ENCODE assay signal across 3 cellular contexts in genomic region chr4:169417629-169418282, GRCh38.
TF ChIP-seq lines count a peak whose summit lies in the region.

No MANE protein-coding gene starts in this region.

TF ChIP-seq in endothelial cell of umbilical vein, 7 proteins besides CTCF, POLR2A, EP300 and RAD21:
- TF ChIP-seq POLR2AphosphoS5 (IDR thresholded peaks at IDR 0.05; ENCODE audit: insufficient read depth, low read depth, low read length) (no peak), MYC (IDR thresholded peaks at IDR 0.05; ENCODE audit: low read depth, low read length) (no peak), GATA2 (IDR thresholded peaks at IDR 0.05; ENCODE audit: insufficient read depth, insufficient read length, low read depth, low read length) (no peak), JUN (IDR thresholded peaks at IDR 0.05; ENCODE audit: borderline replicate concordance, insufficient read depth, insufficient read length, low read depth) (no peak), MAX (IDR thresholded peaks at IDR 0.05; ENCODE audit: insufficient read depth, insufficient read length) (no peak), EZH2 (IDR thresholded peaks at IDR 0.05; ENCODE audit: borderline replicate concordance, low read depth, low read length, severe bottlenecking) (no peak), FOS (IDR thresholded peaks at IDR 0.05; ENCODE audit: borderline replicate concordance, insufficient read depth, low read length) (no peak)

TF ChIP-seq in liver, 16 proteins besides CTCF, POLR2A, EP300 and RAD21:
- TF ChIP-seq HNF4G (IDR thresholded peaks at IDR 0.05) = peak; percentile 98
- TF ChIP-seq FOXA1 (IDR thresholded peaks at IDR 0.05) = no peak
- peak; percentile 28 for TF ChIP-seq MAX (IDR thresholded peaks at IDR 0.05)
- TF ChIP-seq ZBTB33 (IDR thresholded peaks at IDR 0.05) = no peak
- no peak for TF ChIP-seq REST (IDR thresholded peaks at IDR 0.05)
- TF ChIP-seq GABPA (IDR thresholded peaks at IDR 0.05 in 1 of 2, conservative IDR thresholded peaks at IDR 0.05 in 1 of 2) = no peak
- TF ChIP-seq RXRA (IDR thresholded peaks at IDR 0.05) = peak; percentile 60 to 69
- TF ChIP-seq NR2F2 (IDR thresholded peaks at IDR 0.05) = peak; percentile 44
- peak; percentile 29 for TF ChIP-seq ATF3 (IDR thresholded peaks at IDR 0.05)
- peak; percentile 100 for TF ChIP-seq HNF4A (conservative IDR thresholded peaks at IDR 0.05)
- no peak for TF ChIP-seq FOXA2 (IDR thresholded peaks at IDR 0.05)
- TF ChIP-seq YY1 (IDR thresholded peaks at IDR 0.05) = peak; percentile 24
- peak; percentile 23 to 26 for TF ChIP-seq JUND (IDR thresholded peaks at IDR 0.05)
- TF ChIP-seq SP1 (IDR thresholded peaks at IDR 0.05) = peak; percentile 47

TF ChIP-seq in SK-N-SH treated with all-trans-retinoic acid at 6 μM for 48 hours, 23 proteins besides CTCF, POLR2A, EP300 and RAD21:
- TF ChIP-seq BACH2 (CRISPR knock-in tag; IDR thresholded peaks at IDR 0.05; ENCODE audit: borderline replicate concordance) = no peak
- no peak for TF ChIP-seq GLIS3 (CRISPR knock-in tag; IDR thresholded peaks at IDR 0.05)
- TF ChIP-seq CSRNP3 (CRISPR knock-in tag; IDR thresholded peaks at IDR 0.05) = no peak
- TF ChIP-seq ZC3H10 (CRISPR knock-in tag; IDR thresholded peaks at IDR 0.05) = no peak
- TF ChIP-seq RARB (CRISPR knock-in tag; IDR thresholded peaks at IDR 0.05) = no peak
- no peak for TF ChIP-seq ZNF565 (CRISPR knock-in tag; conservative IDR thresholded peaks at IDR 0.05; ENCODE audit: low read depth)
- no peak for TF ChIP-seq ISL1 (CRISPR knock-in tag; IDR thresholded peaks at IDR 0.05)
- TF ChIP-seq POU6F1 (CRISPR knock-in tag; IDR thresholded peaks at IDR 0.05; ENCODE audit: borderline replicate concordance, low read depth) = no peak
- no peak for TF ChIP-seq ARNTL (CRISPR knock-in tag; IDR thresholded peaks at IDR 0.05; ENCODE audit: borderline replicate concordance, low read depth)
- no peak for TF ChIP-seq PATZ1 (CRISPR knock-in tag; IDR thresholded peaks at IDR 0.05; ENCODE audit: borderline replicate concordance)
- no peak for TF ChIP-seq ESRRG (CRISPR knock-in tag; IDR thresholded peaks at IDR 0.05)
- no peak for TF ChIP-seq TCF4 (CRISPR knock-in tag; IDR thresholded peaks at IDR 0.05; ENCODE audit: borderline replicate concordance)
- TF ChIP-seq OSR1 (CRISPR knock-in tag; IDR thresholded peaks at IDR 0.05) = no peak
- TF ChIP-seq CSDC2 (CRISPR knock-in tag; IDR thresholded peaks at IDR 0.05) = no peak
- TF ChIP-seq SNAI2 (CRISPR knock-in tag; IDR thresholded peaks at IDR 0.05) = no peak
- no peak for TF ChIP-seq ZNF70 (CRISPR knock-in tag; IDR thresholded peaks at IDR 0.05)
- no peak for TF ChIP-seq ZNF8 (CRISPR knock-in tag; IDR thresholded peaks at IDR 0.05)
- TF ChIP-seq ZFP30 (CRISPR knock-in tag; IDR thresholded peaks at IDR 0.05) = no peak
TF ChIP-seq in SK-N-SH treated with all-trans-retinoic acid at 6 μM for 48 hours: peak in this region for 0.
